In the genomic region with DNA sequence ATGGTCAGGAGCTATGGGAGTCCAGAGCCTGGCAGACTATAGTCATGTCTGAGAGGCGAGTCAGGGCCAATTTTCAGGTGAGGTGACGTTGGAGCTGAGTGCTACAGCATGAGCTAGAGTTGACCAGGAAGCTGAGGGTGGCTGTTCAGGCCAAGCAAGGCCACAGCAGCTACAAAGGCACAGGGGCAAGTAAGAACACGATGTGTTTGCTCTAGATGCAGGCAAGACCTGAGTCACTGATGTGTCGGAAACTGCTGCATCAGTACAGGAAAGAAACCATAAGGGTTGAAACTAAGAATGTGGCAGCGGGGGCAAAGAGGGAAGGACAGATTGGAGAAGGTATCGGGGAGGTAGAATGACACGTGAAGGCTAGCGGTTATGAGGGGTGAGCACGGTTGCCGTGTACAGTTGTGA, we compare ENCODE assay signal across 9 cellular contexts. TPM values are rescaled to one million over a fixed set of nuclear protein-coding genes. Genes with fewer than 3 reads are reported as not detected.
A peak's percentile ranks its signal among the peaks of the same experiment; 100 is the strongest.
DNase-seq lines count a peak whose midpoint lies in the region; ATAC-seq and FAIRE-seq lines count a peak whose summit lies in the region.
"Had no signal": no experiment of that assay in that cellular context is flagged by ENCODE, and none has a peak within 500 bp of the region (broad histone marks: within the 10 kb centered on the region; RNA-seq: fewer than 3 reads in every experiment).

No MANE protein-coding gene starts in this region.

- DNase-seq in T-cell (no peak), NCI-H2227 (lab: John Stamatoyannopoulos, UW; ENCODE audit: unreplicated experiment) (no peak), NCI-H2081 (lab: John Stamatoyannopoulos, UW) (no peak), urothelium cell line (ENCODE audit: low spot score) (no peak)
- peak; percentile 69 to 76 for DNase-seq in stimulated activated CD4-positive, alpha-beta T cell treated with anti-CD3 and anti-CD28 coated beads, Interleukin-2, amount 100 ng/mL, for 24 hours
- DNase-seq: NCI-H748 treated with DMSO at 0.1 percent for 48 hours had no signal

- peak overlapping the region in 1 of 3 donors; percentile 2 for H3K4me3 Mint-ChIP-seq in T-cell
- no peak overlapping the region for H3K4me3 Mint-ChIP-seq in dendritic cell treated with granulocyte-macrophage colony-stimulating factor and Interleukin-4, amounts not matched to agents 40 ng/mL and 50 ng/mL, for 4 days

- H3K4me1 Mint-ChIP-seq in T-cell: peaks cover 37 to 42% (median 39%) of the 10 kb centered on the region in 3 donors
- H3K4me1 Mint-ChIP-seq in dendritic cell treated with granulocyte-macrophage colony-stimulating factor and Interleukin-4, amounts not matched to agents 40 ng/mL and 50 ng/mL, for 4 days (ENCODE audit: low read depth): peaks cover 44% of the 10 kb centered on the region

- POLR2A ChIA-PET in T-cell (lab: Charles Lee): interaction anchor here in 1 of 2 donors (2.4 kb wide), 1 partner anchor 12 kb away, joined by 16 read pairs; the partner anchor contains the start of gene RRP12

- no peak for FAIRE-seq in urothelium cell line (lab: Jason Lieb, UNC)

- CTCF ChIA-PET in T-cell (lab: Charles Lee): no interaction called here

- peak overlapping the region; percentile 41 to 75 for H3K27ac Mint-ChIP-seq in T-cell
- peak overlapping the region; percentile 6 for H3K27ac Mint-ChIP-seq in dendritic cell treated with granulocyte-macrophage colony-stimulating factor and Interleukin-4, amounts not matched to agents 40 ng/mL and 50 ng/mL, for 4 days

- no peaks in the 10 kb centered on the region for H3K9me3 Mint-ChIP-seq in T-cell
- no peaks in the 10 kb centered on the region for H3K9me3 Mint-ChIP-seq in dendritic cell treated with granulocyte-macrophage colony-stimulating factor and Interleukin-4, amounts not matched to agents 40 ng/mL and 50 ng/mL, for 4 days

- H3K36me3 Mint-ChIP-seq in T-cell: no peaks in the 10 kb centered on the region
- H3K36me3 Mint-ChIP-seq in dendritic cell treated with granulocyte-macrophage colony-stimulating factor and Interleukin-4, amounts not matched to agents 40 ng/mL and 50 ng/mL, for 4 days (ENCODE audit: low read depth): no peaks in the 10 kb centered on the region

- ATAC-seq in HG03280 (IDR thresholded peaks at IDR 0.05; ENCODE audit: unreplicated experiment) (peak; percentile 77), T-cell (replicated peaks in 1 of 4) (no peak)
- ATAC-seq: left lobe of liver had no signal

- no peaks in the 10 kb centered on the region for H3K27me3 Mint-ChIP-seq in T-cell
- no peaks in the 10 kb centered on the region for H3K27me3 Mint-ChIP-seq in dendritic cell treated with granulocyte-macrophage colony-stimulating factor and Interleukin-4, amounts not matched to agents 40 ng/mL and 50 ng/mL, for 4 days

- intact Hi-C loops in dendritic cell treated with granulocyte-macrophage colony-stimulating factor and Interleukin-4, amounts not matched to agents 40 ng/mL and 50 ng/mL, for 4 days (cut with micrococcal nuclease): no loop called here

RNA-seq across cellular contexts. Expression of gene RRP12, which starts 11.8 kb away (rescaled TPM):
- total RNA-seq in T-cell: 10 to 100 TPM; 25.9 to 91.4 (median 33.5) TPM

RNA-seq across cellular contexts. Expression of gene PGAM1, which starts 13.1 kb away (rescaled TPM):
- 100 to 1,000 TPM in 1 of 5 donors, 10 to 100 TPM in 4; 66.3 to 108 (median 94.8) TPM for total RNA-seq in T-cell

RNA-seq across cellular contexts. Expression of gene EXOSC1, which starts 32.9 kb away (rescaled TPM):
- 10 to 100 TPM; 32.2 to 51.0 (median 46.8) TPM for total RNA-seq in T-cell

RNA-seq across cellular contexts. Expression of gene ZDHHC16, which starts 33.1 kb away (rescaled TPM):
- total RNA-seq in T-cell: 10 to 100 TPM; 16.1 to 38.8 (median 36.2) TPM

Comparison
In these comparisons a context has a peak if more than half of its experiments do, and no peak if none do; other contexts are left out.
1. DNase-seq: peak in stimulated activated CD4-positive, alpha-beta T cell treated with anti-CD3 and anti-CD28 coated beads, Interleukin-2, amount 100 ng/mL, for 24 hours (2 of 2); none in T-cell (0 of 34), NCI-H2227 (single experiment), NCI-H2081 (0 of 2) and urothelium cell line (single experiment).